1 cellular context compared by ENCODE assay signal in the genomic region with DNA sequence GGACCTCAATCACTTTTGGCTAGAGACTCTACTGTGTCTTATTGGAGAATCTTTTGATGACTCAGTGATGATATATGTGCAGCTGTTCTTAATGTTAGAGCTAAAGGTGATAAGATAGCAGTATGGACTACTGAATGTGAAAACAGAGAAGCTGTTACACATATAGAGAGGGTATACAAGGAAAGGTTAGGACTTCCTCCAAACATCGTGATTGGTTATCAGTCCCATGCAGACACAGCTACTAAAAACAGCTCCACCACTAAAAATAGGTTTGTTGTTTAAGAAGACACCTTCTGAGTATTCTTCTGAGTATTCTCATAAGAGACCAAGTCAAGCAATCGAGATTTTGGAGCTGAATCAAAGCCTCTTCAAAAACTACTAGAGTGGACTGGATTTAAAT.
TF ChIP-seq lines count a peak whose summit lies in the region.

No MANE protein-coding gene starts in this region.

TF ChIP-seq in K562, 482 proteins besides CTCF, POLR2A, EP300 and RAD21 (continued from another document):
- TF ChIP-seq, protein P1, sequence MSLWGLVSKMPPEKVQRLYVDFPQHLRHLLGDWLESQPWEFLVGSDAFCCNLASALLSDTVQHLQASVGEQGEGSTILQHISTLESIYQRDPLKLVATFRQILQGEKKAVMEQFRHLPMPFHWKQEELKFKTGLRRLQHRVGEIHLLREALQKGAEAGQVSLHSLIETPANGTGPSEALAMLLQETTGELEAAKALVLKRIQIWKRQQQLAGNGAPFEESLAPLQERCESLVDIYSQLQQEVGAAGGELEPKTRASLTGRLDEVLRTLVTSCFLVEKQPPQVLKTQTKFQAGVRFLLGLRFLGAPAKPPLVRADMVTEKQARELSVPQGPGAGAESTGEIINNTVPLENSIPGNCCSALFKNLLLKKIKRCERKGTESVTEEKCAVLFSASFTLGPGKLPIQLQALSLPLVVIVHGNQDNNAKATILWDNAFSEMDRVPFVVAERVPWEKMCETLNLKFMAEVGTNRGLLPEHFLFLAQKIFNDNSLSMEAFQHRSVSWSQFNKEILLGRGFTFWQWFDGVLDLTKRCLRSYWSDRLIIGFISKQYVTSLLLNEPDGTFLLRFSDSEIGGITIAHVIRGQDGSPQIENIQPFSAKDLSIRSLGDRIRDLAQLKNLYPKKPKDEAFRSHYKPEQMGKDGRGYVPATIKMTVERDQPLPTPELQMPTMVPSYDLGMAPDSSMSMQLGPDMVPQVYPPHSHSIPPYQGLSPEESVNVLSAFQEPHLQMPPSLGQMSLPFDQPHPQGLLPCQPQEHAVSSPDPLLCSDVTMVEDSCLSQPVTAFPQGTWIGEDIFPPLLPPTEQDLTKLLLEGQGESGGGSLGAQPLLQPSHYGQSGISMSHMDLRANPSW (CRISPR knock-in tag; IDR thresholded peaks at IDR 0.05), result no peak
- TF ChIP-seq ZNF146 (CRISPR knock-in tag; IDR thresholded peaks at IDR 0.05; ENCODE audit: unreplicated experiment), result no peak
- TF ChIP-seq NONO (IDR thresholded peaks at IDR 0.05; ENCODE audit: low read depth in 2 of 2, low read length in 1 of 2), result 0 out of 4 replicates have a peak, but pooled peaks of 1 of the 2 experiments have one; percentile 28
- TF ChIP-seq, protein P2, sequence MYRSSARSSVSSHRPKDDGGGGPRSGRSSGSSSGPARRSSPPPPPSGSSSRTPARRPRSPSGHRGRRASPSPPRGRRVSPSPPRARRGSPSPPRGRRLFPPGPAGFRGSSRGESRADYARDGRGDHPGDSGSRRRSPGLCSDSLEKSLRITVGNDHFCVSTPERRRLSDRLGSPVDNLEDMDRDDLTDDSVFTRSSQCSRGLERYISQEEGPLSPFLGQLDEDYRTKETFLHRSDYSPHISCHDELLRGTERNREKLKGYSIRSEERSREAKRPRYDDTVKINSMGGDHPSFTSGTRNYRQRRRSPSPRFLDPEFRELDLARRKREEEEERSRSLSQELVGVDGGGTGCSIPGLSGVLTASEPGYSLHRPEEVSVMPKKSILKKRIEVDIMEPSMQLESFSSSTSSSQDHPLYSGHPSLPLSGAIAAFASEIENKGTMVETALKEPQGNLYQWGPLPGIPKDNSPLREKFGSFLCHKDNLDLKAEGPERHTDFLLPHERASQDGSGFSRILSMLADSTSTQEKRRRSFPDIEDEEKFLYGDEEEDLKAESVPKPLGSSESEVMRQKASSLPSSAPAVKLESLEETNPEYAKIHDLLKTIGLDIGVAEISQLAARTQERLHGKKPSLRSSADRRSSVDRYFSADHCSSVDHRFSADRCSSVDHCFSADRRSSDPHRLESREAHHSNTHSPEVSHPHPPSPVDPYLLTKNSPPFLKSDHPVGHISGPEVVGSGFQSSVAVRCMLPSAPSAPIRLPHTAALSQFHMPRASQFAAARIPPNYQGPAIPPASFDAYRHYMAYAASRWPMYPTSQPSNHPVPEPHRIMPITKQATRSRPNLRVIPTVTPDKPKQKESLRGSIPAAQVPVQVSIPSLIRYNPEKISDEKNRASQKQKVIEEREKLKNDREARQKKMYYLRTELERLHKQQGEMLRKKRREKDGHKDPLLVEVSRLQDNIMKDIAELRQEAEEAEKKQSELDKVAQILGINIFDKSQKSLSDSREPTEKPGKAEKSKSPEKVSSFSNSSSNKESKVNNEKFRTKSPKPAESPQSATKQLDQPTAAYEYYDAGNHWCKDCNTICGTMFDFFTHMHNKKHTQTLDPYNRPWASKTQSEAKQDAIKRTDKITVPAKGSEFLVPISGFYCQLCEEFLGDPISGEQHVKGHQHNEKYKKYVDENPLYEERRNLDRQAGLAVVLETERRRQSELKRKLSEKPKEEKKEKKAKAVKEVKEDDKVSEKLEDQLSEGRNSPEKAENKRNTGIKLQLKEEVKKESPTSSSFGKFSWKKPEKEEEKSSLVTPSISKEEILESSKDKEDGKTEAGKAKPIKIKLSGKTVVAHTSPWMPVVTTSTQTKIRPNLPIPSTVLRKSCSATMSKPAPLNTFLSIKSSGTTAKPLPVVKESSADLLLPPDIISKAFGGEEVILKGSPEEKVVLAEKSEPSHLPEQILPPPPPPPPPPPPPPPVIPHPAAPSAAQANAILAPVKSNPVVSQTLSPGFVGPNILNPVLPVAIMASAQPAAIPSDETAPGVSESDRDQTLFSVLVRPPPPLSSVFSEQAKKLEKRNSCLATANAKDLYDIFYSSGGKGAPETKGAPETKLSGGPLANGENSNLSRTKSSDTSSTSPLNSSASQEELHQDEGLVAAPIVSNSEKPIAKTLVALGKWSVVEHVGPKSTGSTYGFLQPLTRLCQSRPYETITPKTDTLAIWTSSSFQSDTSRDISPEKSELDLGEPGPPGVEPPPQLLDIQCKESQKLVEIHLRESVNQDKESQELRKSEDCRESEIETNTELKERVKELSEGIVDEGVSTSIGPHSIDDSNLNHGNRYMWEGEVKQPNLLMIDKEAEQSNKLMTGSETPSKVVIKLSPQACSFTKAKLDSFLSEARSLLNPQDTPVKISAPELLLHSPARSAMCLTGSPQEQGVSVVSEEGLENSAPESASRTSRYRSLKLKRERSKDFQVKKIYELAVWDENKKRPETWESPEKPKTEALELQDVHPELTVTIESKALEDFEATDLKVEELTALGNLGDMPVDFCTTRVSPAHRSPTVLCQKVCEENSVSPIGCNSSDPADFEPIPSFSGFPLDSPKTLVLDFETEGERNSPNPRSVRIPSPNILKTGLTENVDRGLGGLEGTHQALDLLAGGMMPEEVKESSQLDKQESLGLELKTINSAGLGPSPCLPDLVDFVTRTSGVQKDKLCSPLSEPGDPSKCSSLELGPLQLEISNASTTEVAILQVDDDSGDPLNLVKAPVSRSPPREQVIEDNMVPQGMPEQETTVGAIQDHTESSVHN (IDR thresholded peaks at IDR 0.05; ENCODE audit: borderline replicate concordance in 1 of 2, low read depth in 1 of 2), result no peak
- no peak for TF ChIP-seq ZKSCAN3 (CRISPR knock-in tag; IDR thresholded peaks at IDR 0.05)
- TF ChIP-seq MEIS2 (IDR thresholded peaks at IDR 0.05; ENCODE audit: partially characterized antibody), result peak; percentile 83
- no peak for TF ChIP-seq RBFOX2 (IDR thresholded peaks at IDR 0.05; ENCODE audit: low read depth, low read length)
- no peak for TF ChIP-seq NR3C1 (CRISPR knock-in tag; IDR thresholded peaks at IDR 0.05)
- TF ChIP-seq EP400 (IDR thresholded peaks at IDR 0.05), result no peak
- TF ChIP-seq FOSL1 (tag; conservative IDR thresholded peaks at IDR 0.05), result peak; percentile 88
- no peak for TF ChIP-seq SIRT6 (IDR thresholded peaks at IDR 0.05; ENCODE audit: low read depth, low read length)
- peak; percentile 86 for TF ChIP-seq JUND (IDR thresholded peaks at IDR 0.05; ENCODE audit: borderline replicate concordance, low read depth, low read length)
- peak; percentile 82; the same call in 2 of the 3 replicates for TF ChIP-seq JUND (tag; IDR thresholded peaks at IDR 0.05; ENCODE audit: borderline replicate concordance, low read depth, low read length)
- TF ChIP-seq, protein P3, sequence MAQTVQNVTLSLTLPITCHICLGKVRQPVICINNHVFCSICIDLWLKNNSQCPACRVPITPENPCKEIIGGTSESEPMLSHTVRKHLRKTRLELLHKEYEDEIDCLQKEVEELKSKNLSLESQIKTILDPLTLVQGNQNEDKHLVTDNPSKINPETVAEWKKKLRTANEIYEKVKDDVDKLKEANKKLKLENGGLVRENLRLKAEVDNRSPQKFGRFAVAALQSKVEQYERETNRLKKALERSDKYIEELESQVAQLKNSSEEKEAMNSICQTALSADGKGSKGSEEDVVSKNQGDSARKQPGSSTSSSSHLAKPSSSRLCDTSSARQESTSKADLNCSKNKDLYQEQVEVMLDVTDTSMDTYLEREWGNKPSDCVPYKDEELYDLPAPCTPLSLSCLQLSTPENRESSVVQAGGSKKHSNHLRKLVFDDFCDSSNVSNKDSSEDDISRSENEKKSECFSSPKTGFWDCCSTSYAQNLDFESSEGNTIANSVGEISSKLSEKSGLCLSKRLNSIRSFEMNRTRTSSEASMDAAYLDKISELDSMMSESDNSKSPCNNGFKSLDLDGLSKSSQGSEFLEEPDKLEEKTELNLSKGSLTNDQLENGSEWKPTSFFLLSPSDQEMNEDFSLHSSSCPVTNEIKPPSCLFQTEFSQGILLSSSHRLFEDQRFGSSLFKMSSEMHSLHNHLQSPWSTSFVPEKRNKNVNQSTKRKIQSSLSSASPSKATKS (CRISPR knock-in tag; IDR thresholded peaks at IDR 0.05), result no peak
- TF ChIP-seq RFX5 (IDR thresholded peaks at IDR 0.05; ENCODE audit: low read depth, low read length), result no peak
- no peak for TF ChIP-seq XRCC5 (IDR thresholded peaks at IDR 0.05; ENCODE audit: low read depth, low read length)
- no peak for TF ChIP-seq ZNF347 (CRISPR knock-in tag; IDR thresholded peaks at IDR 0.05; ENCODE audit: low read depth)
- no peak for TF ChIP-seq E2F3 (CRISPR knock-in tag; IDR thresholded peaks at IDR 0.05)
- no peak for TF ChIP-seq CHD2 (IDR thresholded peaks at IDR 0.05; ENCODE audit: low read depth, low read length)
- TF ChIP-seq ZNF175 (CRISPR knock-in tag; IDR thresholded peaks at IDR 0.05; ENCODE audit: low read depth), result no peak
- TF ChIP-seq, protein P4, sequence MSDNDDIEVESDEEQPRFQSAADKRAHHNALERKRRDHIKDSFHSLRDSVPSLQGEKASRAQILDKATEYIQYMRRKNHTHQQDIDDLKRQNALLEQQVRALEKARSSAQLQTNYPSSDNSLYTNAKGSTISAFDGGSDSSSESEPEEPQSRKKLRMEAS (CRISPR knock-in tag; IDR thresholded peaks at IDR 0.05), result no peak
- TF ChIP-seq HNRNPL (IDR thresholded peaks at IDR 0.05; ENCODE audit: low read depth, low read length), result no peak
- TF ChIP-seq ZNF79 (CRISPR knock-in tag; IDR thresholded peaks at IDR 0.05; ENCODE audit: low read depth), result no peak
- TF ChIP-seq, protein P5, sequence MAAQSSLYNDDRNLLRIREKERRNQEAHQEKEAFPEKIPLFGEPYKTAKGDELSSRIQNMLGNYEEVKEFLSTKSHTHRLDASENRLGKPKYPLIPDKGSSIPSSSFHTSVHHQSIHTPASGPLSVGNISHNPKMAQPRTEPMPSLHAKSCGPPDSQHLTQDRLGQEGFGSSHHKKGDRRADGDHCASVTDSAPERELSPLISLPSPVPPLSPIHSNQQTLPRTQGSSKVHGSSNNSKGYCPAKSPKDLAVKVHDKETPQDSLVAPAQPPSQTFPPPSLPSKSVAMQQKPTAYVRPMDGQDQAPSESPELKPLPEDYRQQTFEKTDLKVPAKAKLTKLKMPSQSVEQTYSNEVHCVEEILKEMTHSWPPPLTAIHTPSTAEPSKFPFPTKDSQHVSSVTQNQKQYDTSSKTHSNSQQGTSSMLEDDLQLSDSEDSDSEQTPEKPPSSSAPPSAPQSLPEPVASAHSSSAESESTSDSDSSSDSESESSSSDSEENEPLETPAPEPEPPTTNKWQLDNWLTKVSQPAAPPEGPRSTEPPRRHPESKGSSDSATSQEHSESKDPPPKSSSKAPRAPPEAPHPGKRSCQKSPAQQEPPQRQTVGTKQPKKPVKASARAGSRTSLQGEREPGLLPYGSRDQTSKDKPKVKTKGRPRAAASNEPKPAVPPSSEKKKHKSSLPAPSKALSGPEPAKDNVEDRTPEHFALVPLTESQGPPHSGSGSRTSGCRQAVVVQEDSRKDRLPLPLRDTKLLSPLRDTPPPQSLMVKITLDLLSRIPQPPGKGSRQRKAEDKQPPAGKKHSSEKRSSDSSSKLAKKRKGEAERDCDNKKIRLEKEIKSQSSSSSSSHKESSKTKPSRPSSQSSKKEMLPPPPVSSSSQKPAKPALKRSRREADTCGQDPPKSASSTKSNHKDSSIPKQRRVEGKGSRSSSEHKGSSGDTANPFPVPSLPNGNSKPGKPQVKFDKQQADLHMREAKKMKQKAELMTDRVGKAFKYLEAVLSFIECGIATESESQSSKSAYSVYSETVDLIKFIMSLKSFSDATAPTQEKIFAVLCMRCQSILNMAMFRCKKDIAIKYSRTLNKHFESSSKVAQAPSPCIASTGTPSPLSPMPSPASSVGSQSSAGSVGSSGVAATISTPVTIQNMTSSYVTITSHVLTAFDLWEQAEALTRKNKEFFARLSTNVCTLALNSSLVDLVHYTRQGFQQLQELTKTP (IDR thresholded peaks at IDR 0.05; ENCODE audit: low read depth in 1 of 2, partially characterized antibody in 2 of 2), result no peak
- TF ChIP-seq SMARCA5 (IDR thresholded peaks at IDR 0.05), result no peak
- TF ChIP-seq ESRRA (IDR thresholded peaks at IDR 0.05; ENCODE audit: borderline replicate concordance, low read depth), result no peak
- peak; percentile 42; the same call in 1 of the 2 replicates for TF ChIP-seq C11orf30 (IDR thresholded peaks at IDR 0.05; ENCODE audit: low read depth)
- TF ChIP-seq, protein P6, sequence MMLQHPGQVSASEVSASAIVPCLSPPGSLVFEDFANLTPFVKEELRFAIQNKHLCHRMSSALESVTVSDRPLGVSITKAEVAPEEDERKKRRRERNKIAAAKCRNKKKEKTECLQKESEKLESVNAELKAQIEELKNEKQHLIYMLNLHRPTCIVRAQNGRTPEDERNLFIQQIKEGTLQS (IDR thresholded peaks at IDR 0.05), result peak; percentile 72
- TF ChIP-seq, protein P6 (CRISPR knock-in tag; conservative IDR thresholded peaks at IDR 0.05), result no peak
- TF ChIP-seq YBX1 (IDR thresholded peaks at IDR 0.05), result no peak
- TF ChIP-seq, protein P7, sequence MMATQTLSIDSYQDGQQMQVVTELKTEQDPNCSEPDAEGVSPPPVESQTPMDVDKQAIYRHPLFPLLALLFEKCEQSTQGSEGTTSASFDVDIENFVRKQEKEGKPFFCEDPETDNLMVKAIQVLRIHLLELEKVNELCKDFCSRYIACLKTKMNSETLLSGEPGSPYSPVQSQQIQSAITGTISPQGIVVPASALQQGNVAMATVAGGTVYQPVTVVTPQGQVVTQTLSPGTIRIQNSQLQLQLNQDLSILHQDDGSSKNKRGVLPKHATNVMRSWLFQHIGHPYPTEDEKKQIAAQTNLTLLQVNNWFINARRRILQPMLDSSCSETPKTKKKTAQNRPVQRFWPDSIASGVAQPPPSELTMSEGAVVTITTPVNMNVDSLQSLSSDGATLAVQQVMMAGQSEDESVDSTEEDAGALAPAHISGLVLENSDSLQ (IDR thresholded peaks at IDR 0.05), result peak; percentile 39
- no peak for TF ChIP-seq ZNF785 (CRISPR knock-in tag; IDR thresholded peaks at IDR 0.05)
- no peak for TF ChIP-seq ZNF764 (CRISPR knock-in tag; IDR thresholded peaks at IDR 0.05; ENCODE audit: low read depth)
- no peak for TF ChIP-seq KLF13 (tag; IDR thresholded peaks at IDR 0.05; ENCODE audit: borderline replicate concordance, low read depth)
- TF ChIP-seq MEF2A (IDR thresholded peaks at IDR 0.05; ENCODE audit: control insufficient read depth, low read depth, low read length), result peak; percentile 73
- TF ChIP-seq LEF1 (IDR thresholded peaks at IDR 0.05), result no peak
- TF ChIP-seq SNIP1 (IDR thresholded peaks at IDR 0.05; ENCODE audit: low read depth), result no peak
TF ChIP-seq in K562: peak in this region for 42.
